ENCODE assay signal across 14 cellular contexts in genomic region chr11:108558222-108558621, GRCh38. TPM values are rescaled to one million over a fixed set of nuclear protein-coding genes. Genes with fewer than 3 reads are reported as not detected.
A peak's percentile ranks its signal among the peaks of the same experiment; 100 is the strongest.
DNase-seq lines count a peak whose midpoint lies in the region; ATAC-seq and TF ChIP-seq lines count a peak whose summit lies in the region.
"Had no signal": no experiment of that assay in that cellular context is flagged by ENCODE, and none has a peak within 500 bp of the region (broad histone marks: within the 10 kb centered on the region; RNA-seq: fewer than 3 reads in every experiment).

No MANE protein-coding gene starts in this region.

- peak; percentile 28 for ATAC-seq in activated naive CD8-positive, alpha-beta T cell treated with anti-CD3 and anti-CD28 coated beads, Interleukin-2, amount 50 U/mL, for 24 hours
- ATAC-seq in HG02588 (IDR thresholded peaks at IDR 0.05; ENCODE audit: unreplicated experiment) (peak; percentile 90), HG03432 (IDR thresholded peaks at IDR 0.05; ENCODE audit: unreplicated experiment) (peak; percentile 90), left cardiac atrium (no peak)
- ATAC-seq: HCT116 had no signal

- intact Hi-C loops in left cardiac atrium (cut with DNase I): no loop called here
- intact Hi-C loops in testis (cut with DNase I; ENCODE audit: low total_unique reads): no loop called here

- no peaks in the 10 kb centered on the region for H3K9me3 ChIP-seq in testis

- H3K36me3 Mint-ChIP-seq in activated naive CD8-positive, alpha-beta T cell treated with anti-CD3 and anti-CD28 coated beads, Interleukin-2, amount 50 U/mL, for 24 hours (ENCODE audit: low read depth): no peaks in the 10 kb centered on the region
- H3K36me3 Mint-ChIP-seq in activated naive CD8-positive, alpha-beta T cell treated with anti-CD3 and anti-CD28 coated beads for 36 hours: no peaks in the 10 kb centered on the region

- WGBS in testis, 2 donors: 94 to 98% methylated on average over 2 of the region's 2 CpGs

- H3K4me3 ChIP-seq in testis: no peak overlapping the region

- no peaks in the 10 kb centered on the region for H3K27me3 ChIP-seq in testis

- no peaks in the 10 kb centered on the region for H3K27me3 Mint-ChIP-seq in activated naive CD8-positive, alpha-beta T cell treated with anti-CD3 and anti-CD28 coated beads, Interleukin-2, amount 50 U/mL, for 24 hours
- H3K27me3 Mint-ChIP-seq in activated naive CD8-positive, alpha-beta T cell treated with anti-CD3 and anti-CD28 coated beads for 36 hours: no peaks in the 10 kb centered on the region

- H3K4me1 Mint-ChIP-seq in activated naive CD8-positive, alpha-beta T cell treated with anti-CD3 and anti-CD28 coated beads, Interleukin-2, amount 50 U/mL, for 24 hours: peaks cover 15% of the 10 kb centered on the region
- peaks cover 20% of the 10 kb centered on the region for H3K4me1 Mint-ChIP-seq in activated naive CD8-positive, alpha-beta T cell treated with anti-CD3 and anti-CD28 coated beads for 36 hours

- no peak for TF ChIP-seq CTCF in testis (IDR thresholded peaks at IDR 0.05)

- H3K27ac Mint-ChIP-seq in activated naive CD8-positive, alpha-beta T cell treated with anti-CD3 and anti-CD28 coated beads, Interleukin-2, amount 50 U/mL, for 24 hours: no peak overlapping the region
- H3K27ac Mint-ChIP-seq in activated naive CD8-positive, alpha-beta T cell treated with anti-CD3 and anti-CD28 coated beads for 36 hours: no peak overlapping the region

- H3K4me1 ChIP-seq in testis: no peaks in the 10 kb centered on the region

- H3K27ac ChIP-seq in testis: no peak overlapping the region
- H3K27ac ChIP-seq: 22Rv1 had no signal

- no peaks in the 10 kb centered on the region for H3K36me3 ChIP-seq in testis (ENCODE audit: low read depth, missing control alignments)

- H3K9me3 Mint-ChIP-seq in activated naive CD8-positive, alpha-beta T cell treated with anti-CD3 and anti-CD28 coated beads, Interleukin-2, amount 50 U/mL, for 24 hours: no peaks in the 10 kb centered on the region
- H3K9me3 Mint-ChIP-seq in activated naive CD8-positive, alpha-beta T cell treated with anti-CD3 and anti-CD28 coated beads for 36 hours: no peaks in the 10 kb centered on the region

- no peak for DNase-seq in activated naive CD8-positive, alpha-beta T cell treated with anti-CD3 and anti-CD28 coated beads, Interleukin-2, amount 50 U/mL, for 24 hours
- DNase-seq in activated naive CD8-positive, alpha-beta T cell treated with anti-CD3 and anti-CD28 coated beads for 36 hours: no peak
- DNase-seq in NCI-H187 (lab: John Stamatoyannopoulos, UW) (no peak), left cardiac atrium (no peak), testis (no peak)
- no peak for DNase-seq in stimulated activated CD8-positive, alpha-beta memory T cell treated with anti-CD3 and anti-CD28 coated beads, Interleukin-4, amount 100 ng/mL, for 48 hours
- DNase-seq: activated naive CD4-positive, alpha-beta T cell treated with anti-CD3 and anti-CD28 coated beads, Interleukin-2, amount 50 U/mL, for 16 hours; COR-L47; NCI-H2029 treated with DMSO at 0.1 percent for 48 hours; stimulated activated CD4-positive, alpha-beta T cell treated with anti-CD3 and anti-CD28 coated beads, Interleukin-2, amount 100 ng/mL, for 48 hours had no signal

- no peak overlapping the region for H3K4me3 Mint-ChIP-seq in activated naive CD8-positive, alpha-beta T cell treated with anti-CD3 and anti-CD28 coated beads, Interleukin-2, amount 50 U/mL, for 24 hours
- H3K4me3 Mint-ChIP-seq in activated naive CD8-positive, alpha-beta T cell treated with anti-CD3 and anti-CD28 coated beads for 36 hours: no peak overlapping the region

- TF ChIP-seq POLR2A in testis (IDR thresholded peaks at IDR 0.05): no peak

RNA-seq across cellular contexts. Expression of gene EXPH5, which starts 35.3 kb away (rescaled TPM):
- total RNA-seq in activated naive CD8-positive, alpha-beta T cell treated with anti-CD3 and anti-CD28 coated beads for 36 hours: 1 to 10 TPM; 2.5 to 3.1 TPM
- total RNA-seq in left cardiac atrium (1 to 10 TPM; 2.5 to 3.5 TPM), testis (under 1 TPM; 0.62 to 0.71 TPM)
- 1.3 TPM for polyA plus RNA-seq in testis (ENCODE audit: insufficient read depth, low read depth, low replicate concordance)

Comparison
In these comparisons a context has a peak if more than half of its experiments do, and no peak if none do; other contexts are left out.
1. ATAC-seq: peak in activated naive CD8-positive, alpha-beta T cell treated with anti-CD3 and anti-CD28 coated beads, Interleukin-2, amount 50 U/mL, for 24 hours (single experiment), HG02588 (single experiment) and HG03432 (single experiment); none in left cardiac atrium (0 of 2).